10 cellular contexts compared by ENCODE assay signal in genomic region chr5:134001938-134002731, GRCh38. TPM values are rescaled to one million over a fixed set of nuclear protein-coding genes. Genes with fewer than 3 reads are reported as not detected.
DNase-seq lines count a peak whose midpoint lies in the region; ATAC-seq, FAIRE-seq and TF ChIP-seq lines count a peak whose summit lies in the region.
"Had no signal": no experiment of that assay in that cellular context is flagged by ENCODE, and none has a peak within 500 bp of the region (broad histone marks: within the 10 kb centered on the region; RNA-seq: fewer than 3 reads in every experiment).

No MANE protein-coding gene starts in this region.

- POLR2A ChIA-PET in HepG2 (lab: Yijun Ruan, JAX): interaction anchor here (4.1 to 7.4 kb wide), 4 partner anchors 17 to 33 kb away, joined by 35 to 192 read pairs (median 74); partner anchors contain the start of gene C5orf15
- POLR2A ChIA-PET in activated CD8-positive, alpha-beta T cell treated with anti-CD3 and anti-CD28 coated beads for 36 hours (lab: Charles Lee): interaction anchor here (0.7 to 1.6 kb wide), 3 partner anchors 9 to 67 kb away, joined by 3 to 4 read pairs (median 3); no protein-coding TSS in a partner anchor

- TF ChIP-seq CTCF in HepG2 (CRISPR knock-in tag; IDR thresholded peaks at IDR 0.05): no peak
- TF ChIP-seq CTCF in right lobe of liver (IDR thresholded peaks at IDR 0.05): no peak
- TF ChIP-seq CTCF in activated CD8-positive, alpha-beta T cell treated with anti-CD3 and anti-CD28 coated beads for 36 hours (IDR thresholded peaks at IDR 0.05): no peak
- TF ChIP-seq CTCF in type B pancreatic cell (conservative IDR thresholded peaks at IDR 0.05): no peak

- H3K4me3 ChIP-seq in HepG2 (replicated peaks in 1 of 3; ENCODE audit: insufficient read depth in 1 of 3, low read depth in 2 of 3, low read length in 3 of 3) (peak overlapping the region; percentile 92 to 96 (median 96)), right lobe of liver (no peak overlapping the region)

- no peak for DNase-seq in HepG2 (ENCODE audit: low spot score)
- DNase-seq in right lobe of liver: no peak
- DNase-seq in activated CD8-positive, alpha-beta T cell treated with anti-CD3 and anti-CD28 coated beads for 36 hours: no peak
- DNase-seq in immature natural killer cell: no peak
- no peak for DNase-seq in type B pancreatic cell (ENCODE audit: extremely low spot score, unreplicated experiment)
- DNase-seq in NCI-H345 (lab: John Stamatoyannopoulos, UW): no peak
- DNase-seq in globus pallidus (ENCODE audit: low spot score): no peak
- DNase-seq: DMS53, NCI-H524 treated with DMSO at 0.1 percent for 48 hours had no signal

- peak overlapping the region; percentile 95 for H3K4me3 Mint-ChIP-seq in activated CD8-positive, alpha-beta T cell treated with anti-CD3 and anti-CD28 coated beads for 36 hours
- H3K4me3 Mint-ChIP-seq in immature natural killer cell (peak overlapping the region in 4 of 5 donors; percentile 39 to 95 (median 54)), type B pancreatic cell (peak overlapping the region; percentile 96)

- no peaks in the 10 kb centered on the region for H3K9me3 Mint-ChIP-seq in activated CD8-positive, alpha-beta T cell treated with anti-CD3 and anti-CD28 coated beads for 36 hours
- no peaks in the 10 kb centered on the region for H3K9me3 Mint-ChIP-seq in immature natural killer cell
- no peaks in the 10 kb centered on the region for H3K9me3 Mint-ChIP-seq in type B pancreatic cell

- TF ChIP-seq POLR2A in HepG2 (IDR thresholded peaks at IDR 0.05; ENCODE audit: insufficient read depth in 1 of 2, low read depth in 2 of 2, low read length in 2 of 2) (no peak), right lobe of liver (IDR thresholded peaks at IDR 0.05) (no peak)

- in situ Hi-C loops in HepG2 (cut with HindIII; ENCODE audit: extremely low pct_ligation_motif_present, low pct_unique_long_range_greater_than_20kb): no loop called here

- no TSS peak for BruUV-seq in HepG2 (replicated peaks; lab: Mats Ljungman, UMichigan)

- H3K36me3 ChIP-seq in HepG2 (replicated peaks in 1 of 2; ENCODE audit: control insufficient read depth in 1 of 2, insufficient read depth in 2 of 2, low read length in 2 of 2) (peaks cover 3 to 6% of the 10 kb centered on the region in 2 experiments; a peak in 2 of 5 replicates), right lobe of liver (no peaks in the 10 kb centered on the region)

- no peak for TF ChIP-seq RAD21 in HepG2 (CRISPR knock-in tag; IDR thresholded peaks at IDR 0.05)

- peaks cover 46% of the 10 kb centered on the region for H4K20me1 ChIP-seq in HepG2 (ENCODE audit: insufficient read depth, low read length)

- no peaks in the 10 kb centered on the region; a peak in 1 of 5 replicates for H3K27me3 ChIP-seq in HepG2 (ENCODE audit: control insufficient read depth in 1 of 2, insufficient read depth in 2 of 2, low read length in 2 of 2)
- H3K27me3 ChIP-seq in right lobe of liver: no peaks in the 10 kb centered on the region

- peaks cover 85% of the 10 kb centered on the region for H3K79me2 ChIP-seq in HepG2 (ENCODE audit: insufficient read depth, low read length)

- peaks cover 50% of the 10 kb centered on the region for H3K4me1 Mint-ChIP-seq in activated CD8-positive, alpha-beta T cell treated with anti-CD3 and anti-CD28 coated beads for 36 hours (ENCODE audit: low read depth)
- H3K4me1 Mint-ChIP-seq in immature natural killer cell: peaks cover 46 to 65% of the 10 kb centered on the region in 2 donors
- H3K4me1 Mint-ChIP-seq in type B pancreatic cell (ENCODE audit: unreplicated experiment): peaks cover 40% of the 10 kb centered on the region

- H3K9ac ChIP-seq in HepG2 (ENCODE audit: insufficient read depth, low read depth, low read length): peak overlapping the region; percentile 97

- H3K27ac Mint-ChIP-seq in activated CD8-positive, alpha-beta T cell treated with anti-CD3 and anti-CD28 coated beads for 36 hours: peak overlapping the region; percentile 99
- peak overlapping the region; percentile 50 to 99 (median 69) for H3K27ac Mint-ChIP-seq in immature natural killer cell
- H3K27ac Mint-ChIP-seq in type B pancreatic cell: peak overlapping the region; percentile 91

- TF ChIP-seq EP300 in HepG2 (IDR thresholded peaks at IDR 0.05; ENCODE audit: low read depth in 2 of 2, low read length in 2 of 2) (no peak), HepG2 (CRISPR knock-in tag; IDR thresholded peaks at IDR 0.05; ENCODE audit: borderline replicate concordance) (no peak)

- H3K4me1 ChIP-seq in HepG2 (ENCODE audit: insufficient read depth, low read length) (peaks cover 72% of the 10 kb centered on the region), right lobe of liver (peaks cover 0 to 45% (median 19%) of the 10 kb centered on the region in 4 donors)

- H3K27me3 Mint-ChIP-seq in activated CD8-positive, alpha-beta T cell treated with anti-CD3 and anti-CD28 coated beads for 36 hours: no peaks in the 10 kb centered on the region
- H3K27me3 Mint-ChIP-seq in immature natural killer cell (ENCODE audit: low read depth in 3 of 3) (peaks cover 5 to 13% (median 5%) of the 10 kb centered on the region in 3 donors), type B pancreatic cell (no peaks in the 10 kb centered on the region)

- H2AFZ ChIP-seq in HepG2 (ENCODE audit: low read length): no peak overlapping the region

- peaks cover 40% of the 10 kb centered on the region for H3K36me3 Mint-ChIP-seq in activated CD8-positive, alpha-beta T cell treated with anti-CD3 and anti-CD28 coated beads for 36 hours (ENCODE audit: low read depth)
- no peaks in the 10 kb centered on the region for H3K36me3 Mint-ChIP-seq in immature natural killer cell
- peaks cover 12% of the 10 kb centered on the region for H3K36me3 Mint-ChIP-seq in type B pancreatic cell

- H3K27ac ChIP-seq in HepG2 (ENCODE audit: extremely low read length, insufficient read depth, low read length) (peak overlapping the region; percentile 78), right lobe of liver (no peak overlapping the region)

- peak overlapping the region; percentile 99 for H3K4me2 ChIP-seq in HepG2 (ENCODE audit: low read depth, low read length)

- ATAC-seq in HepG2 (no peak), right lobe of liver (no peak), HG02884 (IDR thresholded peaks at IDR 0.05; ENCODE audit: unreplicated experiment) (no peak)
- no peak for ATAC-seq in activated CD8-positive, alpha-beta T cell treated with anti-CD3 and anti-CD28 coated beads for 36 hours

- H3K9me3 ChIP-seq in HepG2 (ENCODE audit: low read length) (no peaks in the 10 kb centered on the region), right lobe of liver (no peaks in the 10 kb centered on the region)

- CTCF ChIA-PET in HepG2 (lab: Yijun Ruan, JAX; ENCODE audit: low intra/inter-chr PET ratio, low total read pairs): no interaction called here
- CTCF ChIA-PET in activated CD8-positive, alpha-beta T cell treated with anti-CD3 and anti-CD28 coated beads for 36 hours (lab: Charles Lee): interaction anchor here (1.4 to 2.5 kb wide), 3 partner anchors 24 to 139 kb away, joined by 3 to 7 read pairs (median 7); no protein-coding TSS in a partner anchor

- no peak for FAIRE-seq in HepG2 (lab: Jason Lieb, UNC)

- 63% methylated on average over 11 of the region's 13 CpGs for WGBS in HepG2 (ENCODE audit: low lambda C conversion rate)
- 93% methylated on average over 8 of the region's 13 CpGs for WGBS in right lobe of liver (ENCODE audit: insufficient coverage, low coverage, low lambda C conversion rate, missing lambda C conversion rate)

- intact Hi-C loops in HepG2 (cut with micrococcal nuclease; ENCODE audit: unreplicated experiment): no loop called here
- intact Hi-C loops in right lobe of liver (cut with DNase I): no loop called here
- intact Hi-C loops in activated CD8-positive, alpha-beta T cell treated with anti-CD3 and anti-CD28 coated beads for 36 hours (cut with micrococcal nuclease): no loop called here

RNA-seq across cellular contexts. Expression of gene VDAC1, which starts 2.6 kb away (rescaled TPM):
- total RNA-seq in HepG2 (2016; rRNA removed; fragmentation: Illumina TruSeq; extraction: Trizol): 380 and 481 TPM in 2 replicates
- 142 and 143 TPM in 2 replicates for total RNA-seq in HepG2 (2016; cell fraction: cytosol; rRNA removed; fragmentation: Illumina TruSeq; extraction: Trizol; ENCODE audit: low read depth)
- total RNA-seq in HepG2 (2016; cell fraction: insoluble cytoplasmic fraction; rRNA removed; fragmentation: Illumina TruSeq; extraction: Trizol): 391 and 476 TPM in 2 replicates
- total RNA-seq in HepG2 (2016; cell fraction: membrane; rRNA removed; fragmentation: Illumina TruSeq; extraction: Trizol): 267 and 273 TPM in 2 replicates
- total RNA-seq in HepG2 (2016; cell fraction: nucleus; rRNA removed; fragmentation: Illumina TruSeq; extraction: Trizol): 160 and 168 TPM in 2 replicates
- 112 and 119 TPM in 2 replicates for polyA plus RNA-seq in HepG2 (2011; rRNA removed)
- polyA plus RNA-seq in HepG2 (2011; cell fraction: cytosol; rRNA removed): 99.4 and 136 TPM in 2 replicates
- 68.8 and 87.6 TPM in 2 replicates for polyA plus RNA-seq in HepG2 (2011; cell fraction: nucleus; rRNA removed)
- 283 and 305 TPM in 2 replicates for polyA plus RNA-seq in HepG2 (2012)
- polyA plus RNA-seq in HepG2 (2016; cell fraction: cytosol; fragmentation: Illumina TruSeq; extraction: Trizol; ENCODE audit: low read depth): 122 and 132 TPM in 2 replicates
- polyA plus RNA-seq in HepG2 (2016; cell fraction: insoluble cytoplasmic fraction; fragmentation: Illumina TruSeq; extraction: Trizol; ENCODE audit: low read depth): 522 and 545 TPM in 2 replicates
- polyA plus RNA-seq in HepG2 (2016; cell fraction: membrane; fragmentation: Illumina TruSeq; extraction: Trizol; ENCODE audit: low read depth): 196 and 202 TPM in 2 replicates
- 247 and 250 TPM in 2 replicates for polyA plus RNA-seq in HepG2 (2016; cell fraction: nucleus; fragmentation: Illumina TruSeq; extraction: Trizol; ENCODE audit: insufficient read depth, low read depth)
- polyA minus RNA-seq in HepG2 (2011; rRNA and poly(A)+ RNA removed; ENCODE audit: low replicate concordance): 53.4 and 93.5 TPM in 2 replicates
- polyA minus RNA-seq in HepG2 (2011; cell fraction: cytosol; rRNA and poly(A)+ RNA removed): 105 and 139 TPM in 2 replicates
- 59.4 and 73.6 TPM in 2 replicates for polyA minus RNA-seq in HepG2 (2011; cell fraction: nucleus; rRNA and poly(A)+ RNA removed)
- total RNA-seq in right lobe of liver: 100 to 1,000 TPM; 101 to 209 (median 128) TPM
- total RNA-seq in activated CD8-positive, alpha-beta T cell treated with anti-CD3 and anti-CD28 coated beads for 36 hours: 100 to 1,000 TPM; 481 to 484 TPM
- 100 to 1,000 TPM; 107 to 119 (median 111) TPM for polyA plus RNA-seq in immature natural killer cell
- 186 and 219 TPM in 2 replicates for total RNA-seq in type B pancreatic cell (ENCODE audit: low replicate concordance)

RNA-seq across cellular contexts. Expression of gene C5orf15, which starts 33.7 kb away (rescaled TPM):
- total RNA-seq in HepG2 (2016; rRNA removed; fragmentation: Illumina TruSeq; extraction: Trizol): 35.7 and 58.5 TPM in 2 replicates
- 5.8 and 7.0 TPM in 2 replicates for total RNA-seq in HepG2 (2016; cell fraction: cytosol; rRNA removed; fragmentation: Illumina TruSeq; extraction: Trizol; ENCODE audit: low read depth)
- 32.4 and 58.3 TPM in 2 replicates for total RNA-seq in HepG2 (2016; cell fraction: insoluble cytoplasmic fraction; rRNA removed; fragmentation: Illumina TruSeq; extraction: Trizol)
- 14.0 and 15.0 TPM in 2 replicates for total RNA-seq in HepG2 (2016; cell fraction: membrane; rRNA removed; fragmentation: Illumina TruSeq; extraction: Trizol)
- 50.5 and 53.2 TPM in 2 replicates for total RNA-seq in HepG2 (2016; cell fraction: nucleus; rRNA removed; fragmentation: Illumina TruSeq; extraction: Trizol)
- polyA plus RNA-seq in HepG2 (2011; rRNA removed): 82.7 and 84.1 TPM in 2 replicates
- 55.7 and 70.1 TPM in 2 replicates for polyA plus RNA-seq in HepG2 (2011; cell fraction: cytosol; rRNA removed)
- 26.9 and 28.5 TPM in 2 replicates for polyA plus RNA-seq in HepG2 (2011; cell fraction: nucleus; rRNA removed)
- polyA plus RNA-seq in HepG2 (2012): 50.8 and 57.3 TPM in 2 replicates
- polyA plus RNA-seq in HepG2 (2016; cell fraction: cytosol; fragmentation: Illumina TruSeq; extraction: Trizol; ENCODE audit: low read depth): 4.5 and 5.3 TPM in 2 replicates
- 54.9 and 56.5 TPM in 2 replicates for polyA plus RNA-seq in HepG2 (2016; cell fraction: insoluble cytoplasmic fraction; fragmentation: Illumina TruSeq; extraction: Trizol; ENCODE audit: low read depth)
- polyA plus RNA-seq in HepG2 (2016; cell fraction: membrane; fragmentation: Illumina TruSeq; extraction: Trizol; ENCODE audit: low read depth): 13.6 and 14.8 TPM in 2 replicates
- polyA plus RNA-seq in HepG2 (2016; cell fraction: nucleus; fragmentation: Illumina TruSeq; extraction: Trizol; ENCODE audit: insufficient read depth, low read depth): 125 and 131 TPM in 2 replicates
- polyA minus RNA-seq in HepG2 (2011; rRNA and poly(A)+ RNA removed; ENCODE audit: low replicate concordance): 27.4 and 37.7 TPM in 2 replicates
- polyA minus RNA-seq in HepG2 (2011; cell fraction: cytosol; rRNA and poly(A)+ RNA removed): 57.0 and 75.9 TPM in 2 replicates
- 20.3 and 34.9 TPM in 2 replicates for polyA minus RNA-seq in HepG2 (2011; cell fraction: nucleus; rRNA and poly(A)+ RNA removed)
- 10 to 100 TPM; 15.0 to 37.5 (median 24.4) TPM for total RNA-seq in right lobe of liver
- total RNA-seq in activated CD8-positive, alpha-beta T cell treated with anti-CD3 and anti-CD28 coated beads for 36 hours: 10 to 100 TPM; 27.4 to 30.8 TPM
- polyA plus RNA-seq in immature natural killer cell: 10 to 100 TPM; 30.0 to 30.6 (median 30.3) TPM
- total RNA-seq in type B pancreatic cell (ENCODE audit: low replicate concordance): 47.2 and 49.6 TPM in 2 replicates

Comparison
In these comparisons a context has a peak if more than half of its experiments do, and no peak if none do; other contexts are left out.
1. H3K4me3 ChIP-seq: peak in HepG2 (3 of 3); none in right lobe of liver (0 of 3).
2. Peak in every context shown above with its lines, with median percentiles within 50 percentile points of each other: H3K27ac Mint-ChIP-seq and H3K4me3 Mint-ChIP-seq.